In the genomic region with DNA sequence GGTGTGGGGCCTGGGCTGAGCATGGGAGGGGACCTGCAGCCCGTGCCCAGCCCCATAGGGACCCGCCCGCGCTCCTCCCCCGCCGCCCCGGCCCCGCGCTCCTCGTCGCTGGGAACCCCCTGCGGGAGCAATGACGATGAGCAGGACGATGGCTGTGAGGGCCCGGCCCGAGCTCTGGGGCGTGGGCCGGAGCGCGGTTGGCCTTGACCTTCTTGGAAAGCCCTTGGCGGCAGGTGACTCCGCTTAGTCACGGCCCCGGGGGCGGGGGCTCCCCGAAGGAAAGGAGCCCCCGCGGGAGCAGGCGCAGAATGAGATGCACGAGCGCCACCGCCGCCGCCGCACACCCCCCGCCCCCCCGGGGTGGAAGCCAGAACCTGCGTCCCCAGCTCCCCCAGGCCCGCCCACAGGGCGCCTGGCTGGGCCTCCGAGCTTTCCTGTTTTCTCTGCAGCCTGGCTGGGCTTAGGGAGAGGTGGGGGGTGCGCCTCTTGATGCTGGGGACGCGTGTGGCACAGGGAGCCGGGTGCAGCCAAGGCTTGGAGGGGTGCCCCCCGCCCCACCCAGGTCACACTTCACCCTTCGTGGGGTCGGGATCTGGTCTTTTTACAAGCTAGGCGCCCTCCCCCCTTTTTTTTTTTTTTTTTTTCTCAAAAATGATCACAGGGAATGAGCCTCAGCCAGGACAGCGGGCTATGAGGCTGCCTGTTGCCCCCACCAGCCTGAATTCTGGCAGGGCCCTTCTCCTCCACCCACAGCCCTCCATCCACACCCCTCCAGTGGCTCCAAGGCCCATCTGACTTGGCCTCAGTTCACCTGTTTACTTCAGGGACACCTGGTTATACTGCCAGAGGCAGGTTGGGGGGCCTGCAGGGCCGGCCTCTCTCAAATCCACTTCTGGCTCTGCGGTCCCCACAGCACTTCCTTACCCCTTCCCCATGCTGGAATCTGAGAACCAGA, we compare ENCODE assay signal across 1 cellular context.
TF ChIP-seq lines count a peak whose summit lies in the region.

No MANE protein-coding gene starts in this region.

TF ChIP-seq in K562, 482 proteins besides CTCF, POLR2A, EP300 and RAD21 (continued from another document and continues in another):
- TF ChIP-seq, protein P1, sequence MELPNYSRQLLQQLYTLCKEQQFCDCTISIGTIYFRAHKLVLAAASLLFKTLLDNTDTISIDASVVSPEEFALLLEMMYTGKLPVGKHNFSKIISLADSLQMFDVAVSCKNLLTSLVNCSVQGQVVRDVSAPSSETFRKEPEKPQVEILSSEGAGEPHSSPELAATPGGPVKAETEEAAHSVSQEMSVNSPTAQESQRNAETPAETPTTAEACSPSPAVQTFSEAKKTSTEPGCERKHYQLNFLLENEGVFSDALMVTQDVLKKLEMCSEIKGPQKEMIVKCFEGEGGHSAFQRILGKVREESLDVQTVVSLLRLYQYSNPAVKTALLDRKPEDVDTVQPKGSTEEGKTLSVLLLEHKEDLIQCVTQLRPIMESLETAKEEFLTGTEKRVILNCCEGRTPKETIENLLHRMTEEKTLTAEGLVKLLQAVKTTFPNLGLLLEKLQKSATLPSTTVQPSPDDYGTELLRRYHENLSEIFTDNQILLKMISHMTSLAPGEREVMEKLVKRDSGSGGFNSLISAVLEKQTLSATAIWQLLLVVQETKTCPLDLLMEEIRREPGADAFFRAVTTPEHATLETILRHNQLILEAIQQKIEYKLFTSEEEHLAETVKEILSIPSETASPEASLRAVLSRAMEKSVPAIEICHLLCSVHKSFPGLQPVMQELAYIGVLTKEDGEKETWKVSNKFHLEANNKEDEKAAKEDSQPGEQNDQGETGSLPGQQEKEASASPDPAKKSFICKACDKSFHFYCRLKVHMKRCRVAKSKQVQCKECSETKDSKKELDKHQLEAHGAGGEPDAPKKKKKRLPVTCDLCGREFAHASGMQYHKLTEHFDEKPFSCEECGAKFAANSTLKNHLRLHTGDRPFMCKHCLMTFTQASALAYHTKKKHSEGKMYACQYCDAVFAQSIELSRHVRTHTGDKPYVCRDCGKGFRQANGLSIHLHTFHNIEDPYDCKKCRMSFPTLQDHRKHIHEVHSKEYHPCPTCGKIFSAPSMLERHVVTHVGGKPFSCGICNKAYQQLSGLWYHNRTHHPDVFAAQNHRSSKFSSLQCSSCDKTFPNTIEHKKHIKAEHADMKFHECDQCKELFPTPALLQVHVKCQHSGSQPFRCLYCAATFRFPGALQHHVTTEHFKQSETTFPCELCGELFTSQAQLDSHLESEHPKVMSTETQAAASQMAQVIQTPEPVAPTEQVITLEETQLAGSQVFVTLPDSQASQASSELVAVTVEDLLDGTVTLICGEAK (IDR thresholded peaks at IDR 0.05), result no peak
- TF ChIP-seq, protein P1 (CRISPR knock-in tag; IDR thresholded peaks at IDR 0.05), result no peak
- TF ChIP-seq NRF1 (conservative IDR thresholded peaks at IDR 0.05 in 1 of 2, IDR thresholded peaks at IDR 0.05 in 1 of 2) (peak; percentile 87 to 89), BMI1 (IDR thresholded peaks at IDR 0.05; ENCODE audit: low read length) (no peak), ASH1L (IDR thresholded peaks at IDR 0.05; ENCODE audit: borderline replicate concordance, low read depth, partially characterized antibody) (no peak), MYBL2 (IDR thresholded peaks at IDR 0.05; ENCODE audit: low read depth) (no peak), MYBL2 (CRISPR knock-in tag; IDR thresholded peaks at IDR 0.05; ENCODE audit: borderline replicate concordance) (no peak), MECOM (CRISPR knock-in tag; IDR thresholded peaks at IDR 0.05) (no peak), ZNF589 (CRISPR knock-in tag; IDR thresholded peaks at IDR 0.05; ENCODE audit: low read depth) (no peak), WHSC1 (IDR thresholded peaks at IDR 0.05; ENCODE audit: low read length) (no peak), DIDO1 (tag; IDR thresholded peaks at IDR 0.05; ENCODE audit: low read depth) (no peak), NELFE (IDR thresholded peaks at IDR 0.05; ENCODE audit: insufficient read depth, insufficient read length) (no peak)
- TF ChIP-seq, protein P2, sequence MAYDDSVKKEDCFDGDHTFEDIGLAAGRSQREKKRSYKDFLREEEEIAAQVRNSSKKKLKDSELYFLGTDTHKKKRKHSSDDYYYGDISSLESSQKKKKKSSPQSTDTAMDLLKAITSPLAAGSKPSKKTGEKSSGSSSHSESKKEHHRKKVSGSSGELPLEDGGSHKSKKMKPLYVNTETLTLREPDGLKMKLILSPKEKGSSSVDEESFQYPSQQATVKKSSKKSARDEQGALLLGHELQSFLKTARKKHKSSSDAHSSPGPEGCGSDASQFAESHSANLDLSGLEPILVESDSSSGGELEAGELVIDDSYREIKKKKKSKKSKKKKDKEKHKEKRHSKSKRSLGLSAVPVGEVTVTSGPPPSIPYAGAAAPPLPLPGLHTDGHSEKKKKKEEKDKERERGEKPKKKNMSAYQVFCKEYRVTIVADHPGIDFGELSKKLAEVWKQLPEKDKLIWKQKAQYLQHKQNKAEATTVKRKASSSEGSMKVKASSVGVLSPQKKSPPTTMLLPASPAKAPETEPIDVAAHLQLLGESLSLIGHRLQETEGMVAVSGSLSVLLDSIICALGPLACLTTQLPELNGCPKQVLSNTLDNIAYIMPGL (CRISPR knock-in tag; IDR thresholded peaks at IDR 0.05), result no peak
- TF ChIP-seq, protein P3, sequence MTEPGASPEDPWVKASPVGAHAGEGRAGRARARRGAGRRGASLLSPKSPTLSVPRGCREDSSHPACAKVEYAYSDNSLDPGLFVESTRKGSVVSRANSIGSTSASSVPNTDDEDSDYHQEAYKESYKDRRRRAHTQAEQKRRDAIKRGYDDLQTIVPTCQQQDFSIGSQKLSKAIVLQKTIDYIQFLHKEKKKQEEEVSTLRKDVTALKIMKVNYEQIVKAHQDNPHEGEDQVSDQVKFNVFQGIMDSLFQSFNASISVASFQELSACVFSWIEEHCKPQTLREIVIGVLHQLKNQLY (CRISPR knock-in tag; conservative IDR thresholded peaks at IDR 0.05), result no peak
- TF ChIP-seq, protein P4, sequence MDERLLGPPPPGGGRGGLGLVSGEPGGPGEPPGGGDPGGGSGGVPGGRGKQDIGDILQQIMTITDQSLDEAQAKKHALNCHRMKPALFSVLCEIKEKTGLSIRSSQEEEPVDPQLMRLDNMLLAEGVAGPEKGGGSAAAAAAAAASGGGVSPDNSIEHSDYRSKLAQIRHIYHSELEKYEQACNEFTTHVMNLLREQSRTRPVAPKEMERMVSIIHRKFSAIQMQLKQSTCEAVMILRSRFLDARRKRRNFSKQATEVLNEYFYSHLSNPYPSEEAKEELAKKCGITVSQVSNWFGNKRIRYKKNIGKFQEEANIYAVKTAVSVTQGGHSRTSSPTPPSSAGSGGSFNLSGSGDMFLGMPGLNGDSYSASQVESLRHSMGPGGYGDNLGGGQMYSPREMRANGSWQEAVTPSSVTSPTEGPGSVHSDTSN (CRISPR knock-in tag; IDR thresholded peaks at IDR 0.05; ENCODE audit: low read depth), result no peak
- TF ChIP-seq, protein P4 (tag; conservative IDR thresholded peaks at IDR 0.05; ENCODE audit: low read depth), result no peak
- TF ChIP-seq, protein P5, sequence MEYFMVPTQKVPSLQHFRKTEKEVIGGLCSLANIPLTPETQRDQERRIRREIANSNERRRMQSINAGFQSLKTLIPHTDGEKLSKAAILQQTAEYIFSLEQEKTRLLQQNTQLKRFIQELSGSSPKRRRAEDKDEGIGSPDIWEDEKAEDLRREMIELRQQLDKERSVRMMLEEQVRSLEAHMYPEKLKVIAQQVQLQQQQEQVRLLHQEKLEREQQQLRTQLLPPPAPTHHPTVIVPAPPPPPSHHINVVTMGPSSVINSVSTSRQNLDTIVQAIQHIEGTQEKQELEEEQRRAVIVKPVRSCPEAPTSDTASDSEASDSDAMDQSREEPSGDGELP (CRISPR knock-in tag; IDR thresholded peaks at IDR 0.05; ENCODE audit: borderline replicate concordance), result peak; percentile 71; the same call in 1 of the 2 replicates
- TF ChIP-seq, protein P6, sequence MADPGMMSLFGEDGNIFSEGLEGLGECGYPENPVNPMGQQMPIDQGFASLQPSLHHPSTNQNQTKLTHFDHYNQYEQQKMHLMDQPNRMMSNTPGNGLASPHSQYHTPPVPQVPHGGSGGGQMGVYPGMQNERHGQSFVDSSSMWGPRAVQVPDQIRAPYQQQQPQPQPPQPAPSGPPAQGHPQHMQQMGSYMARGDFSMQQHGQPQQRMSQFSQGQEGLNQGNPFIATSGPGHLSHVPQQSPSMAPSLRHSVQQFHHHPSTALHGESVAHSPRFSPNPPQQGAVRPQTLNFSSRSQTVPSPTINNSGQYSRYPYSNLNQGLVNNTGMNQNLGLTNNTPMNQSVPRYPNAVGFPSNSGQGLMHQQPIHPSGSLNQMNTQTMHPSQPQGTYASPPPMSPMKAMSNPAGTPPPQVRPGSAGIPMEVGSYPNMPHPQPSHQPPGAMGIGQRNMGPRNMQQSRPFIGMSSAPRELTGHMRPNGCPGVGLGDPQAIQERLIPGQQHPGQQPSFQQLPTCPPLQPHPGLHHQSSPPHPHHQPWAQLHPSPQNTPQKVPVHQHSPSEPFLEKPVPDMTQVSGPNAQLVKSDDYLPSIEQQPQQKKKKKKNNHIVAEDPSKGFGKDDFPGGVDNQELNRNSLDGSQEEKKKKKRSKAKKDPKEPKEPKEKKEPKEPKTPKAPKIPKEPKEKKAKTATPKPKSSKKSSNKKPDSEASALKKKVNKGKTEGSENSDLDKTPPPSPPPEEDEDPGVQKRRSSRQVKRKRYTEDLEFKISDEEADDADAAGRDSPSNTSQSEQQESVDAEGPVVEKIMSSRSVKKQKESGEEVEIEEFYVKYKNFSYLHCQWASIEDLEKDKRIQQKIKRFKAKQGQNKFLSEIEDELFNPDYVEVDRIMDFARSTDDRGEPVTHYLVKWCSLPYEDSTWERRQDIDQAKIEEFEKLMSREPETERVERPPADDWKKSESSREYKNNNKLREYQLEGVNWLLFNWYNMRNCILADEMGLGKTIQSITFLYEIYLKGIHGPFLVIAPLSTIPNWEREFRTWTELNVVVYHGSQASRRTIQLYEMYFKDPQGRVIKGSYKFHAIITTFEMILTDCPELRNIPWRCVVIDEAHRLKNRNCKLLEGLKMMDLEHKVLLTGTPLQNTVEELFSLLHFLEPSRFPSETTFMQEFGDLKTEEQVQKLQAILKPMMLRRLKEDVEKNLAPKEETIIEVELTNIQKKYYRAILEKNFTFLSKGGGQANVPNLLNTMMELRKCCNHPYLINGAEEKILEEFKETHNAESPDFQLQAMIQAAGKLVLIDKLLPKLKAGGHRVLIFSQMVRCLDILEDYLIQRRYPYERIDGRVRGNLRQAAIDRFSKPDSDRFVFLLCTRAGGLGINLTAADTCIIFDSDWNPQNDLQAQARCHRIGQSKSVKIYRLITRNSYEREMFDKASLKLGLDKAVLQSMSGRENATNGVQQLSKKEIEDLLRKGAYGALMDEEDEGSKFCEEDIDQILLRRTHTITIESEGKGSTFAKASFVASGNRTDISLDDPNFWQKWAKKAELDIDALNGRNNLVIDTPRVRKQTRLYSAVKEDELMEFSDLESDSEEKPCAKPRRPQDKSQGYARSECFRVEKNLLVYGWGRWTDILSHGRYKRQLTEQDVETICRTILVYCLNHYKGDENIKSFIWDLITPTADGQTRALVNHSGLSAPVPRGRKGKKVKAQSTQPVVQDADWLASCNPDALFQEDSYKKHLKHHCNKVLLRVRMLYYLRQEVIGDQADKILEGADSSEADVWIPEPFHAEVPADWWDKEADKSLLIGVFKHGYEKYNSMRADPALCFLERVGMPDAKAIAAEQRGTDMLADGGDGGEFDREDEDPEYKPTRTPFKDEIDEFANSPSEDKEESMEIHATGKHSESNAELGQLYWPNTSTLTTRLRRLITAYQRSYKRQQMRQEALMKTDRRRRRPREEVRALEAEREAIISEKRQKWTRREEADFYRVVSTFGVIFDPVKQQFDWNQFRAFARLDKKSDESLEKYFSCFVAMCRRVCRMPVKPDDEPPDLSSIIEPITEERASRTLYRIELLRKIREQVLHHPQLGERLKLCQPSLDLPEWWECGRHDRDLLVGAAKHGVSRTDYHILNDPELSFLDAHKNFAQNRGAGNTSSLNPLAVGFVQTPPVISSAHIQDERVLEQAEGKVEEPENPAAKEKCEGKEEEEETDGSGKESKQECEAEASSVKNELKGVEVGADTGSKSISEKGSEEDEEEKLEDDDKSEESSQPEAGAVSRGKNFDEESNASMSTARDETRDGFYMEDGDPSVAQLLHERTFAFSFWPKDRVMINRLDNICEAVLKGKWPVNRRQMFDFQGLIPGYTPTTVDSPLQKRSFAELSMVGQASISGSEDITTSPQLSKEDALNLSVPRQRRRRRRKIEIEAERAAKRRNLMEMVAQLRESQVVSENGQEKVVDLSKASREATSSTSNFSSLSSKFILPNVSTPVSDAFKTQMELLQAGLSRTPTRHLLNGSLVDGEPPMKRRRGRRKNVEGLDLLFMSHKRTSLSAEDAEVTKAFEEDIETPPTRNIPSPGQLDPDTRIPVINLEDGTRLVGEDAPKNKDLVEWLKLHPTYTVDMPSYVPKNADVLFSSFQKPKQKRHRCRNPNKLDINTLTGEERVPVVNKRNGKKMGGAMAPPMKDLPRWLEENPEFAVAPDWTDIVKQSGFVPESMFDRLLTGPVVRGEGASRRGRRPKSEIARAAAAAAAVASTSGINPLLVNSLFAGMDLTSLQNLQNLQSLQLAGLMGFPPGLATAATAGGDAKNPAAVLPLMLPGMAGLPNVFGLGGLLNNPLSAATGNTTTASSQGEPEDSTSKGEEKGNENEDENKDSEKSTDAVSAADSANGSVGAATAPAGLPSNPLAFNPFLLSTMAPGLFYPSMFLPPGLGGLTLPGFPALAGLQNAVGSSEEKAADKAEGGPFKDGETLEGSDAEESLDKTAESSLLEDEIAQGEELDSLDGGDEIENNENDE (IDR thresholded peaks at IDR 0.05; ENCODE audit: low read depth, low read length), result no peak
